ENCODE assay signal across 12 cellular contexts in the genomic region with DNA sequence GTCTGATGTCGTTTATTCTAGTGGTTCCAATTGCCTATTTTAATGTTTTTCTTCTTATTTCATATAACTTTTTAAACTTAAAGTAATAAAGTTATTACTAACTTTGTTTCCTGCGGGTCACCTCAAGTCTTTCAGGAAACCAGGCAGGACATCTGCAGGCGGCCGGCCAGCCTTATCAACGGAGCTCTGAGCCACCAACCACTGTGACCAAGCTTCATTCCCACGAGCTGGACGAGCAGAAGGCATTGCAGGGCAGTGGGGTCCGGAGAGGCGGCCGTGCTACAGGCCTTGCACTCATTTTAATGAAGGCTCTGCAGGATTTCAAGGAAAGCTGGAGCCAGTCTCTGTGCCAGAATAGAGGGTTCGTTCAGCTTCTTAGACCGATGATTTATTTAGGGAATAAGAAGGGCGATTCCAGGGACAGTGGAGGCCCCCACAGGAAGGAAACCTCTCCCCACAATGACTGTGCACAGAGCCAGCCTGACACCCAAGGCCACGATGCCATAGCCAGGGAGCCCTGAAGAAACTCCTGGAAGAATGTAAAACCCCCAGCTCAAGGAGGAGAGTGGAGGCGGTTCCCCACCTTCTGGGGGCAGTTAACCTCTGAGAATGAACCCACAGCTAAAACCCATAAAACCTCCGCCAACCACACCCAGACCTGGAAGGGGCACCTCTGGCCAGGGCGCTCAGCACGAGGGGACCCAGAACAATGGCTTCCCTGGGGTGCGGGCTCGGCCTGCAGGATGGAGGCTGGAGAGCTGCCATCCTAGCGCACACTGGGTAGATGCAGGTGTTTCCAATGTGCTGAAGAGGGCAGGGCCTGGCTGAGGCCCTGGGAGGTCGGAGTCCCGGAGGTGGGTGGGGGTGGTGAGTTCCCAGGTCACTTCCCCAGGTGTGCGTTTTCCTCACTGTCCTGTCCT.
DNase-seq lines count a peak whose midpoint lies in the region; ATAC-seq and TF ChIP-seq lines count a peak whose summit lies in the region.
"Had no signal": no experiment of that assay in that cellular context is flagged by ENCODE, and none has a peak within 500 bp of the region (broad histone marks: within the 10 kb centered on the region; RNA-seq: fewer than 3 reads in every experiment).

No MANE protein-coding gene starts in this region.

- peaks cover 24% of the 10 kb centered on the region for H3K4me1 ChIP-seq in CD4-positive, CD25-positive, alpha-beta regulatory T cell (ENCODE audit: control insufficient read depth, insufficient read depth, low read length, poor library complexity, severe bottlenecking)
- H3K4me1 ChIP-seq in mesenchymal stem cell (ENCODE audit: control insufficient read depth, insufficient read depth, low read depth, low read length) (peaks cover 72% of the 10 kb centered on the region), colonic mucosa (peaks cover 3% of the 10 kb centered on the region)

- WGBS in mesenchymal stem cell: 86% methylated on average over 21 of the region's 24 CpGs

- peak overlapping the region in 1 of 2 experiments; percentile 3 for H3K4ac ChIP-seq in mesenchymal stem cell (ENCODE audit: low read depth in 1 of 2, low read length in 2 of 2)

- H2AFZ ChIP-seq in mesenchymal stem cell (ENCODE audit: low read depth, low read length): no peak overlapping the region

- H3K4me3 ChIP-seq in CD4-positive, CD25-positive, alpha-beta regulatory T cell (ENCODE audit: low read depth, low read length): no peak overlapping the region
- H3K4me3 ChIP-seq in mesenchymal stem cell (ENCODE audit: insufficient read depth in 1 of 2, low read depth in 1 of 2, low read length in 2 of 2) (no peak overlapping the region), colonic mucosa (no peak overlapping the region)

- H3K4me1 Mint-ChIP-seq in CD4-positive, CD25-positive, alpha-beta regulatory T cell: peaks cover 0 to 65% (median 11%) of the 10 kb centered on the region in 4 donors
- peaks cover 26% of the 10 kb centered on the region for H3K4me1 Mint-ChIP-seq in HFFc6 (ENCODE audit: low read depth)
- peaks cover 17% of the 10 kb centered on the region for H3K4me1 Mint-ChIP-seq in endothelial cell (ENCODE audit: unreplicated experiment)

- peak overlapping the region; percentile 12 for H2BK15ac ChIP-seq in mesenchymal stem cell (ENCODE audit: low read depth, poor library complexity, severe bottlenecking)

- no peak for ATAC-seq in CD4-positive, CD25-positive, alpha-beta regulatory T cell (ENCODE audit: low read depth in 2 of 2)
- ATAC-seq in activated naive CD4-positive, alpha-beta T cell treated with anti-CD3 and anti-CD28 coated beads, Interleukin-2, amount 50 U/mL, for 72 hours: peak in 1 of 2 donors; percentile 28
- no peak for ATAC-seq in HG02678 (IDR thresholded peaks at IDR 0.05; ENCODE audit: unreplicated experiment)

- H3K4me3 Mint-ChIP-seq in CD4-positive, CD25-positive, alpha-beta regulatory T cell: peak overlapping the region in 2 of 4 donors; percentile 26 to 27
- H3K4me3 Mint-ChIP-seq in HFFc6 (no peak overlapping the region), endothelial cell (ENCODE audit: unreplicated experiment) (no peak overlapping the region)

- H3K36me3 ChIP-seq in CD4-positive, CD25-positive, alpha-beta regulatory T cell (ENCODE audit: control insufficient read depth, insufficient read depth, low read length): peaks cover 78% of the 10 kb centered on the region
- H3K36me3 ChIP-seq in mesenchymal stem cell (ENCODE audit: control insufficient read depth in 1 of 2, insufficient read depth in 2 of 2, low read depth in 1 of 2, low read length in 2 of 2) (peaks cover 46 to 63% of the 10 kb centered on the region in 2 experiments), colonic mucosa (no peaks in the 10 kb centered on the region)

- H3K18ac ChIP-seq in mesenchymal stem cell (ENCODE audit: low read depth in 1 of 2, low read length in 2 of 2): no peak overlapping the region

- H3K27ac Mint-ChIP-seq in CD4-positive, CD25-positive, alpha-beta regulatory T cell: peak overlapping the region in 2 of 3 donors; percentile 46 to 63
- H3K27ac Mint-ChIP-seq in HFFc6 (peak overlapping the region; percentile 58), endothelial cell (ENCODE audit: unreplicated experiment) (no peak overlapping the region)
- H3K27ac Mint-ChIP-seq in activated naive CD4-positive, alpha-beta T cell treated with anti-CD3 and anti-CD28 coated beads, Interleukin-2, amount 50 U/mL, for 72 hours: peak overlapping the region; percentile 48 to 65

- TF ChIP-seq CTCF in HFFc6 (IDR thresholded peaks at IDR 0.05): no peak
- TF ChIP-seq CTCF in colonic mucosa (IDR thresholded peaks at IDR 0.05): no peak
- TF ChIP-seq CTCF in endothelial cell (IDR thresholded peaks at IDR 0.05; ENCODE audit: unreplicated experiment): no peak

- no peak overlapping the region for H2BK120ac ChIP-seq in mesenchymal stem cell (ENCODE audit: low read depth, low read length)

- H3K36me3 Mint-ChIP-seq in CD4-positive, CD25-positive, alpha-beta regulatory T cell: peaks cover 31% of the 10 kb centered on the region
- H3K36me3 Mint-ChIP-seq in HFFc6 (ENCODE audit: low read depth) (peaks cover 19% of the 10 kb centered on the region; the same call in 1 of the 2 replicates), endothelial cell (ENCODE audit: low read depth, unreplicated experiment) (peaks cover 17% of the 10 kb centered on the region)
- peaks cover 6% of the 10 kb centered on the region in 2 donors for H3K36me3 Mint-ChIP-seq in activated naive CD4-positive, alpha-beta T cell treated with anti-CD3 and anti-CD28 coated beads, Interleukin-2, amount 50 U/mL, for 72 hours

- H2BK5ac ChIP-seq in mesenchymal stem cell (ENCODE audit: low read depth, low read length, poor library complexity, severe bottlenecking): peak overlapping the region; percentile 66

- no peaks in the 10 kb centered on the region for H3K9me3 ChIP-seq in CD4-positive, CD25-positive, alpha-beta regulatory T cell (ENCODE audit: control insufficient read depth in 2 of 2, low read length in 2 of 2)
- H3K9me3 ChIP-seq in mesenchymal stem cell (ENCODE audit: control insufficient read depth, low read length): no peaks in the 10 kb centered on the region
- H3K9me3 ChIP-seq in colonic mucosa: no peaks in the 10 kb centered on the region

- H3K79me1 ChIP-seq in mesenchymal stem cell (replicated peaks; ENCODE audit: low read length, poor library complexity, severe bottlenecking): peaks cover 3% of the 10 kb centered on the region

- DNase-seq in CD4-positive, CD25-positive, alpha-beta regulatory T cell: no peak
- DNase-seq in HFFc6 (no peak), mesenchymal stem cell (no peak), colonic mucosa (no peak), NCI-H524 treated with DMSO at 0.1 percent for 48 hours (lab: John Stamatoyannopoulos, UW) (no peak), endothelial cell (ENCODE audit: low spot score) (no peak)
- DNase-seq in activated naive CD4-positive, alpha-beta T cell treated with anti-CD3 and anti-CD28 coated beads, Interleukin-2, amount 50 U/mL, for 72 hours (ENCODE audit: low spot score in 2 of 2): no peak
- DNase-seq: amniotic stem cell, erythroblast, NCI-H1694, RPMI8226 had no signal

- H3K27me3 ChIP-seq in CD4-positive, CD25-positive, alpha-beta regulatory T cell (ENCODE audit: control insufficient read depth, insufficient read depth, low read length): no peaks in the 10 kb centered on the region
- H3K27me3 ChIP-seq in mesenchymal stem cell (ENCODE audit: control insufficient read depth in 1 of 2, insufficient read depth in 1 of 2, low read length in 2 of 2) (no peaks in the 10 kb centered on the region), colonic mucosa (no peaks in the 10 kb centered on the region)

- H3K27ac ChIP-seq in CD4-positive, CD25-positive, alpha-beta regulatory T cell (ENCODE audit: insufficient read depth, low read length, poor library complexity, severe bottlenecking): no peak overlapping the region
- H3K27ac ChIP-seq in mesenchymal stem cell (ENCODE audit: low read length, poor library complexity, severe bottlenecking) (peak overlapping the region; percentile 27), colonic mucosa (no peak overlapping the region)

- no peak overlapping the region for H3K4me2 ChIP-seq in mesenchymal stem cell (ENCODE audit: low read length, poor library complexity, severe bottlenecking)

- H3K27me3 Mint-ChIP-seq in CD4-positive, CD25-positive, alpha-beta regulatory T cell: no peaks in the 10 kb centered on the region
- H3K27me3 Mint-ChIP-seq in HFFc6 (ENCODE audit: insufficient read depth): peaks cover 5% of the 10 kb centered on the region
- H3K27me3 Mint-ChIP-seq in endothelial cell (ENCODE audit: unreplicated experiment): peaks cover 15% of the 10 kb centered on the region

- intact Hi-C loops in colonic mucosa (cut with DNase I): no loop called here

- H3K9me3 Mint-ChIP-seq in CD4-positive, CD25-positive, alpha-beta regulatory T cell: peaks cover 0 to 2% (median 0%) of the 10 kb centered on the region in 7 donors
- H3K9me3 Mint-ChIP-seq in HFFc6 (no peaks in the 10 kb centered on the region), endothelial cell (ENCODE audit: unreplicated experiment) (no peaks in the 10 kb centered on the region)
- no peaks in the 10 kb centered on the region for H3K9me3 Mint-ChIP-seq in activated naive CD4-positive, alpha-beta T cell treated with anti-CD3 and anti-CD28 coated beads, Interleukin-2, amount 50 U/mL, for 72 hours

- peak overlapping the region; percentile 73 for H2AK5ac ChIP-seq in mesenchymal stem cell (ENCODE audit: low read length, severe bottlenecking)

- no peak overlapping the region for H3K23ac ChIP-seq in mesenchymal stem cell (ENCODE audit: low read length in 2 of 2)

- no peak overlapping the region for H2BK12ac ChIP-seq in mesenchymal stem cell (ENCODE audit: low read length in 2 of 2)

- H4K91ac ChIP-seq in mesenchymal stem cell (ENCODE audit: low read length): no peak overlapping the region

- H3K14ac ChIP-seq in mesenchymal stem cell (ENCODE audit: low read length in 2 of 2): peak overlapping the region in 1 of 2 experiments; percentile 30

- H3K9ac ChIP-seq in mesenchymal stem cell (ENCODE audit: low read length) (peak overlapping the region; percentile 44), colonic mucosa (ENCODE audit: low read depth in 2 of 2, low read length in 2 of 2) (peak overlapping the region in 1 of 2 donors; percentile 19)

- H4K8ac ChIP-seq in mesenchymal stem cell (ENCODE audit: low read length): no peak overlapping the region
